Comparison of ENCODE assay signal across 9 cellular contexts in genomic region chr11:47189100-47189834, GRCh38. TPM values are rescaled to one million over a fixed set of nuclear protein-coding genes. Genes with fewer than 3 reads are reported as not detected.
DNase-seq lines count a peak whose midpoint lies in the region; ATAC-seq and TF ChIP-seq lines count a peak whose summit lies in the region.
"Had no signal": no experiment of that assay in that cellular context is flagged by ENCODE, and none has a peak within 500 bp of the region (broad histone marks: within the 10 kb centered on the region; RNA-seq: fewer than 3 reads in every experiment).

No MANE protein-coding gene starts in this region.

- H3K4me1 ChIP-seq in RWPE2 (ENCODE audit: insufficient read depth, poor library complexity, severe bottlenecking), result peaks cover 24% of the 10 kb centered on the region

- peaks cover 29% of the 10 kb centered on the region for H3K27me3 Mint-ChIP-seq in stimulated activated memory B cell treated with anti-CD40 and anti-IgM and Interleukin-4, amounts not matched to agents 10 μg/mL and 1 μg/mL and 100 μg/mL, for 72 hours

- H3K4me3 ChIP-seq in RWPE2 (ENCODE audit: severe bottlenecking), result no peak overlapping the region
- H3K4me3 ChIP-seq in fibroblast of the aortic adventitia (ENCODE audit: low read depth, low read length), result no peak overlapping the region

- DNase-seq in GM04503 (ENCODE audit: low read depth) (peak; percentile 74), RWPE2 (ENCODE audit: low spot score) (peak; percentile 65), fibroblast of the aortic adventitia (ENCODE audit: low read depth) (peak; percentile 89), renal cortical epithelial cell (ENCODE audit: low read depth) (peak; percentile 88), NK-92 (lab: John Stamatoyannopoulos, UW; ENCODE audit: unreplicated experiment) (no peak), iPS-NIHi11 (ENCODE audit: low spot score) (no peak)
- DNase-seq: naive B cell had no signal

- H3K4me3 Mint-ChIP-seq in stimulated activated memory B cell treated with anti-CD40 and anti-IgM and Interleukin-4, amounts not matched to agents 10 μg/mL and 1 μg/mL and 100 μg/mL, for 72 hours, result no peak overlapping the region

- peak; percentile 33 for ATAC-seq in RWPE2 (ENCODE audit: low read depth)
- no peak for ATAC-seq in HG03565 (IDR thresholded peaks at IDR 0.05; ENCODE audit: unreplicated experiment)
- no peak for ATAC-seq in stimulated activated memory B cell treated with anti-CD40 and anti-IgM and Interleukin-4, amounts not matched to agents 10 μg/mL and 1 μg/mL and 100 μg/mL, for 72 hours

- TF ChIP-seq CTCF in RWPE2 (IDR thresholded peaks at IDR 0.05; ENCODE audit: poor library complexity, severe bottlenecking), result no peak
- no peak for TF ChIP-seq CTCF in fibroblast of the aortic adventitia (IDR thresholded peaks at IDR 0.05; ENCODE audit: insufficient read depth, low read length)

- H3K27ac Mint-ChIP-seq in stimulated activated memory B cell treated with anti-CD40 and anti-IgM and Interleukin-4, amounts not matched to agents 10 μg/mL and 1 μg/mL and 100 μg/mL, for 72 hours, result no peak overlapping the region
- H3K27ac Mint-ChIP-seq: naive B cell had no signal

- H3K36me3 Mint-ChIP-seq in stimulated activated memory B cell treated with anti-CD40 and anti-IgM and Interleukin-4, amounts not matched to agents 10 μg/mL and 1 μg/mL and 100 μg/mL, for 72 hours, result no peaks in the 10 kb centered on the region
- H3K36me3 Mint-ChIP-seq: naive B cell had no signal

- no peaks in the 10 kb centered on the region for H3K9me3 ChIP-seq in RWPE2 (ENCODE audit: severe bottlenecking)

- peak overlapping the region; percentile 17 for H3K27ac ChIP-seq in RWPE2 (ENCODE audit: poor library complexity, severe bottlenecking)

- H3K27me3 ChIP-seq in RWPE2 (ENCODE audit: insufficient read depth, poor library complexity, severe bottlenecking), result no peaks in the 10 kb centered on the region

- no peaks in the 10 kb centered on the region for H3K9me3 Mint-ChIP-seq in stimulated activated memory B cell treated with anti-CD40 and anti-IgM and Interleukin-4, amounts not matched to agents 10 μg/mL and 1 μg/mL and 100 μg/mL, for 72 hours
- H3K9me3 Mint-ChIP-seq: naive B cell had no signal

- no peaks in the 10 kb centered on the region for H3K36me3 ChIP-seq in RWPE2 (ENCODE audit: low read depth)

- peaks cover 13% of the 10 kb centered on the region for H3K4me1 Mint-ChIP-seq in stimulated activated memory B cell treated with anti-CD40 and anti-IgM and Interleukin-4, amounts not matched to agents 10 μg/mL and 1 μg/mL and 100 μg/mL, for 72 hours

RNA-seq across cellular contexts. Expression of gene PACSIN3, which starts 3.0 kb away (rescaled TPM):
- total RNA-seq in fibroblast of the aortic adventitia (ENCODE audit: low replicate concordance) (28.8 and 31.6 TPM in 2 replicates), renal cortical epithelial cell (29.8 and 44.6 TPM in 2 replicates)

RNA-seq across cellular contexts. Expression of gene ARFGAP2, which starts 12.6 kb away (rescaled TPM):
- total RNA-seq in fibroblast of the aortic adventitia (ENCODE audit: low replicate concordance) (98.5 and 152 TPM in 2 replicates), renal cortical epithelial cell (116 and 242 TPM in 2 replicates)

RNA-seq across cellular contexts. Expression of gene DDB2, which starts 25.5 kb away (rescaled TPM):
- total RNA-seq in fibroblast of the aortic adventitia (ENCODE audit: low replicate concordance), result 47.2 and 99.4 TPM in 2 replicates
- total RNA-seq in renal cortical epithelial cell, result 23.6 and 25.1 TPM in 2 replicates

RNA-seq across cellular contexts. Expression of gene ACP2, which starts 59.3 kb away (rescaled TPM):
- total RNA-seq in fibroblast of the aortic adventitia (ENCODE audit: low replicate concordance), result 8.4 and 24.9 TPM in 2 replicates
- 38.0 and 40.5 TPM in 2 replicates for total RNA-seq in renal cortical epithelial cell

Comparison
In these comparisons a context has a peak if more than half of its experiments do, and no peak if none do; other contexts are left out.
1. DNase-seq: peak in GM04503 (single experiment), RWPE2 (single experiment), fibroblast of the aortic adventitia (single experiment) and renal cortical epithelial cell (single experiment); none in NK-92 (single experiment) and iPS-NIHi11 (single experiment).